In genomic region chr2:191638079-191638801, GRCh38 we compare ENCODE assay signal across 8 cellular contexts. TPM values are rescaled to one million over a fixed set of nuclear protein-coding genes. Genes with fewer than 3 reads are reported as not detected.
DNase-seq lines count a peak whose midpoint lies in the region; ATAC-seq and TF ChIP-seq lines count a peak whose summit lies in the region.

No MANE protein-coding gene starts in this region.

- in situ Hi-C loops in KBM-7 (cut with MboI; ENCODE audit: low pct_unique_long_range_greater_than_20kb, low sequenced_read_pairs) = no loop called here

- no peak for TF ChIP-seq CTCF in omental fat pad (IDR thresholded peaks at IDR 0.05)

- peak; percentile 8 for ATAC-seq in HG02678 (IDR thresholded peaks at IDR 0.05; ENCODE audit: unreplicated experiment)
- ATAC-seq in omental fat pad (ENCODE audit: low FRiP score) = no peak

- peak; percentile 43 for DNase-seq in NCI-H82 (lab: John Stamatoyannopoulos, UW)
- no peak for DNase-seq in NCI-H82 treated with DMSO at 0.1 percent for 48 hours (lab: John Stamatoyannopoulos, UW; ENCODE audit: unreplicated experiment)
- peak; percentile 49 for DNase-seq in SW480 (ENCODE audit: low spot score)
- peak; percentile 74 for DNase-seq in islet precursor cell
- DNase-seq in KBM-7 = no peak
- DNase-seq in SHP77 (lab: John Stamatoyannopoulos, UW) = no peak
- DNase-seq in omental fat pad (ENCODE audit: low spot score) = no peak

RNA-seq across cellular contexts. Expression of gene NABP1, which starts 39.7 kb away (rescaled TPM):
- 100 to 1,000 TPM in 2 of 4 donors, 10 to 100 TPM in 2; 58.3 to 318 (median 104) TPM for total RNA-seq in omental fat pad

Comparison
In these comparisons a context has a peak if more than half of its experiments do, and no peak if none do; other contexts are left out.
1. DNase-seq: peak in NCI-H82 (single experiment), SW480 (single experiment) and islet precursor cell (single experiment); none in NCI-H82 treated with DMSO at 0.1 percent for 48 hours (single experiment), KBM-7 (single experiment), SHP77 (0 of 2) and omental fat pad (single experiment).